ENCODE assay signal across 8 cellular contexts in genomic region chr5:53915120-53915519, GRCh38.
"Had no signal": no experiment of that assay in that cellular context is flagged by ENCODE, and none has a peak within 500 bp of the region (broad histone marks: within the 10 kb centered on the region; RNA-seq: fewer than 3 reads in every experiment).

No MANE protein-coding gene starts in this region.

- H2AFZ ChIP-seq: GM23338 had no signal

- H3K27ac Mint-ChIP-seq: GM23338 had no signal

- H3K9me3 Mint-ChIP-seq: GM23338, H9 had no signal

- FAIRE-seq: H1, H54 had no signal

- H3K27ac ChIP-seq: HL-60 had no signal

- H3K4me3 Mint-ChIP-seq: GM23338, H9 had no signal

- H3K4me2 ChIP-seq: GM23338 had no signal

- H3K4me3 ChIP-seq: GM23338 had no signal

- ATAC-seq: GM23338 had no signal

- DNase-seq: H9, HCEC 1CT, IMR-90, KBM-7 had no signal
